17 cellular contexts compared by ENCODE assay signal in the genomic region with DNA sequence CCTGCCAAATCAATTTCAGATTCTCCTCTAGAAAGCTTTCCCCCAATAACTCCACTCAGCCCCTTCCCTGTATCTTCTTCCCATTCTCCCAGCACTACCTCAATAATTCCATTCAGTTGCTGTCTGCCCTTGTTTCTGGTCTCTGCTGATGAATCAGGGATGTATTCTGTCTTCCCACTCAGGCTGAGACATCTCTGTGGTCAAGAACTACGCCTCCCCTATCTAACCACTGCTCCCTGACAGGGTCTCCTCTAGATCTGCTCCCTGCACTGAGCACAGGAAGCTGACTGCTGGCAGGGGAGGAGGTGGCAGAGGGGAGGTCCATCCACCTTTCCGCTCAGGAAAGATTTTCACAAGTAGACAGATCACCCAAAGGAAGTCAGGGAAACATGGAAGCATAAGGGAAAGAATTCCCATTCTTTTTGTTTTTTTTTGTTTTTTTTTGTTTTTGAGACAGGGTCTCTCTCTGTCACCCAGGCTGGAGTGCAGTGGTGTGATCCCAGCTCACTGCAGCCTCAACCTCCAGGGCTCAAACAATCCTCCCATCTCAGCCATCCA. TPM values are rescaled to one million over a fixed set of nuclear protein-coding genes. Genes with fewer than 3 reads are reported as not detected.
DNase-seq lines count a peak whose midpoint lies in the region; ATAC-seq and TF ChIP-seq lines count a peak whose summit lies in the region.
"Had no signal": no experiment of that assay in that cellular context is flagged by ENCODE, and none has a peak within 500 bp of the region (broad histone marks: within the 10 kb centered on the region; RNA-seq: fewer than 3 reads in every experiment).

No MANE protein-coding gene starts in this region.

- no peak for DNase-seq in activated naive CD4-positive, alpha-beta T cell treated with anti-CD3 and anti-CD28 coated beads, Interleukin-2, amount 10 ng/mL, durations not matched to agents 7 days and 5 days
- peak; percentile 25 for DNase-seq in fibroblast of peridontal ligament (ENCODE audit: extremely low read depth)
- peak; percentile 14 for DNase-seq in stimulated activated naive CD8-positive, alpha-beta T cell treated with anti-CD3 and anti-CD28 coated beads, Interleukin-15, Interleukin-2, amounts not matched to agents 100 U/mL and 50 U/mL, for 24 hours
- no peak for DNase-seq in CD8-positive, alpha-beta T cell
- no peak for DNase-seq in central memory CD4-positive, alpha-beta T cell
- no peak for DNase-seq in DMS53 treated with DMSO at 0.1 percent for 48 hours (lab: John Stamatoyannopoulos, UW; ENCODE audit: unreplicated experiment)
- DNase-seq: activated CD4-positive, alpha-beta T cell treated with anti-CD3 and anti-CD28 coated beads, Interleukin-2, amount 10 ng/mL, durations not matched to agents 24 days and 14 days; mucosa of descending colon; NCI-H1436; NCI-H510A; stimulated activated CD4-positive, alpha-beta T cell treated with anti-CD3 and anti-CD28 coated beads, Interleukin-15, amount 100 ng/mL, for 24 hours; T-helper 1 cell had no signal

- intact Hi-C loops in CD8-positive, alpha-beta T cell (cut with DNase I, micrococcal nuclease): no loop called here

- peak; percentile 88 for ATAC-seq in stimulated activated naive CD8-positive, alpha-beta T cell treated with anti-CD3 and anti-CD28 coated beads, Interleukin-15, Interleukin-2, amounts not matched to agents 100 U/mL and 50 U/mL, for 24 hours
- no peak for ATAC-seq in CD8-positive, alpha-beta T cell
- ATAC-seq: mucosa of descending colon, Panc1 had no signal

- CTCF ChIA-PET in activated naive CD4-positive, alpha-beta T cell treated with anti-CD3 and anti-CD28 coated beads, Interleukin-2, amount 10 ng/mL, durations not matched to agents 7 days and 5 days (lab: Charles Lee): interaction anchor here (0.7 to 17.9 kb wide), 3 partner anchors 10 to 32 kb away, joined by 3 to 547 read pairs (median 3); a partner anchor contains a TSS
- CTCF ChIA-PET in CD8-positive, alpha-beta T cell (lab: Charles Lee): interaction anchor here (4.1 to 18.1 kb wide), 2 partner anchors 11 to 35 kb away, joined by 25 to 583 read pairs; a partner anchor contains a TSS

- H3K4me3 Mint-ChIP-seq in activated naive CD4-positive, alpha-beta T cell treated with anti-CD3 and anti-CD28 coated beads, Interleukin-2, amount 50 U/mL, for 24 hours: no peak overlapping the region
- H3K4me3 Mint-ChIP-seq in activated naive CD4-positive, alpha-beta T cell treated with anti-CD3 and anti-CD28 coated beads, Interleukin-2, amount 10 ng/mL, durations not matched to agents 7 days and 5 days: no peak overlapping the region
- H3K4me3 Mint-ChIP-seq in CD8-positive, alpha-beta T cell: no peak overlapping the region
- H3K4me3 Mint-ChIP-seq: activated CD4-positive, alpha-beta T cell treated with anti-CD3 and anti-CD28 coated beads, Interleukin-2, amount 10 ng/mL, durations not matched to agents 24 days and 14 days had no signal

- no peaks in the 10 kb centered on the region for H3K79me2 ChIP-seq in OCI-LY3 (ENCODE audit: low read length)

- peaks cover 83% of the 10 kb centered on the region for H3K4me1 ChIP-seq in OCI-LY3 (ENCODE audit: low read length)
- peaks cover 16% of the 10 kb centered on the region for H3K4me1 ChIP-seq in CD8-positive, alpha-beta T cell (ENCODE audit: insufficient read depth, low read length)

- no peaks in the 10 kb centered on the region for H3K36me3 ChIP-seq in OCI-LY3 (replicated peaks; ENCODE audit: low read depth, low read length)
- H3K36me3 ChIP-seq in CD8-positive, alpha-beta T cell (ENCODE audit: insufficient read depth, low read length): no peaks in the 10 kb centered on the region
- H3K36me3 ChIP-seq: thoracic aorta had no signal

- no peaks in the 10 kb centered on the region for H3K27me3 Mint-ChIP-seq in activated naive CD4-positive, alpha-beta T cell treated with anti-CD3 and anti-CD28 coated beads, Interleukin-2, amount 50 U/mL, for 24 hours
- peaks cover 87% of the 10 kb centered on the region for H3K27me3 Mint-ChIP-seq in activated naive CD4-positive, alpha-beta T cell treated with anti-CD3 and anti-CD28 coated beads, Interleukin-2, amount 10 ng/mL, durations not matched to agents 7 days and 5 days
- peaks cover 29% of the 10 kb centered on the region for H3K27me3 Mint-ChIP-seq in CD8-positive, alpha-beta T cell (ENCODE audit: low read depth)

- H3K4me3 ChIP-seq in OCI-LY3 (ENCODE audit: low read length): no peak overlapping the region
- H3K4me3 ChIP-seq in CD8-positive, alpha-beta T cell (ENCODE audit: low read depth, low read length): no peak overlapping the region
- H3K4me3 ChIP-seq: mucosa of descending colon, thoracic aorta had no signal

- H4K20me1 ChIP-seq in OCI-LY3 (ENCODE audit: insufficient read depth, low read length): no peaks in the 10 kb centered on the region

- peak overlapping the region; percentile 63 for H3K27ac ChIP-seq in OCI-LY3 (ENCODE audit: low read length)
- no peak overlapping the region for H3K27ac ChIP-seq in CD8-positive, alpha-beta T cell (ENCODE audit: low read depth, low read length)
- H3K27ac ChIP-seq: thoracic aorta had no signal

- 0 out of 2 replicates have a peak overlapping the region, but pooled peaks have one; percentile 31 for H2AFZ ChIP-seq in OCI-LY3 (ENCODE audit: low read depth, low read length)

- POLR2A ChIA-PET in CD8-positive, alpha-beta T cell (lab: Charles Lee): no interaction called here

- H3K36me3 Mint-ChIP-seq in activated naive CD4-positive, alpha-beta T cell treated with anti-CD3 and anti-CD28 coated beads, Interleukin-2, amount 50 U/mL, for 24 hours: no peaks in the 10 kb centered on the region
- no peaks in the 10 kb centered on the region for H3K36me3 Mint-ChIP-seq in activated naive CD4-positive, alpha-beta T cell treated with anti-CD3 and anti-CD28 coated beads, Interleukin-2, amount 10 ng/mL, durations not matched to agents 7 days and 5 days
- H3K36me3 Mint-ChIP-seq in CD8-positive, alpha-beta T cell: no peaks in the 10 kb centered on the region

- TF ChIP-seq CTCF in OCI-LY3 (IDR thresholded peaks at IDR 0.05; ENCODE audit: low read depth, low read length): no peak
- TF ChIP-seq CTCF in CD8-positive, alpha-beta T cell (IDR thresholded peaks at IDR 0.05): no peak

- H3K4me1 Mint-ChIP-seq in activated naive CD4-positive, alpha-beta T cell treated with anti-CD3 and anti-CD28 coated beads, Interleukin-2, amount 50 U/mL, for 24 hours: peaks cover 21% of the 10 kb centered on the region
- peaks cover 29% of the 10 kb centered on the region for H3K4me1 Mint-ChIP-seq in activated naive CD4-positive, alpha-beta T cell treated with anti-CD3 and anti-CD28 coated beads, Interleukin-2, amount 10 ng/mL, durations not matched to agents 7 days and 5 days
- peaks cover 18% of the 10 kb centered on the region for H3K4me1 Mint-ChIP-seq in CD8-positive, alpha-beta T cell (ENCODE audit: low read depth)

- no peak overlapping the region for H3K4me2 ChIP-seq in OCI-LY3 (ENCODE audit: low read length)

- no peaks in the 10 kb centered on the region for H3K27me3 ChIP-seq in OCI-LY3 (ENCODE audit: low read depth, low read length)
- no peaks in the 10 kb centered on the region for H3K27me3 ChIP-seq in CD8-positive, alpha-beta T cell (ENCODE audit: insufficient read depth, low read length)

- no peak overlapping the region; the same call in 1 of the 2 replicates for H3K9ac ChIP-seq in OCI-LY3 (ENCODE audit: low read length)

- no peaks in the 10 kb centered on the region for H3K9me3 Mint-ChIP-seq in activated naive CD4-positive, alpha-beta T cell treated with anti-CD3 and anti-CD28 coated beads, Interleukin-2, amount 50 U/mL, for 24 hours
- no peaks in the 10 kb centered on the region for H3K9me3 Mint-ChIP-seq in activated naive CD4-positive, alpha-beta T cell treated with anti-CD3 and anti-CD28 coated beads, Interleukin-2, amount 10 ng/mL, durations not matched to agents 7 days and 5 days
- no peaks in the 10 kb centered on the region for H3K9me3 Mint-ChIP-seq in CD8-positive, alpha-beta T cell
- H3K9me3 Mint-ChIP-seq: activated CD4-positive, alpha-beta T cell treated with anti-CD3 and anti-CD28 coated beads, Interleukin-2, amount 10 ng/mL, durations not matched to agents 24 days and 14 days; activated T-helper 2 cell treated with anti-CD3 and anti-CD28 coated beads, Interferon-gamma antibody, Interleukin-2, Interleukin-4, amounts not matched to agents 10 μg/mL and 5 μg/mL and 100 μg/mL, durations not matched to agents 14 hours and 24 hours and 36 hours had no signal

- H3K27ac Mint-ChIP-seq in activated naive CD4-positive, alpha-beta T cell treated with anti-CD3 and anti-CD28 coated beads, Interleukin-2, amount 50 U/mL, for 24 hours: peak overlapping the region; percentile 13
- no peak overlapping the region for H3K27ac Mint-ChIP-seq in activated naive CD4-positive, alpha-beta T cell treated with anti-CD3 and anti-CD28 coated beads, Interleukin-2, amount 10 ng/mL, durations not matched to agents 7 days and 5 days
- no peak overlapping the region for H3K27ac Mint-ChIP-seq in CD8-positive, alpha-beta T cell
- H3K27ac Mint-ChIP-seq: activated CD4-positive, alpha-beta T cell treated with anti-CD3 and anti-CD28 coated beads, Interleukin-2, amount 10 ng/mL, durations not matched to agents 24 days and 14 days; activated T-helper 2 cell treated with anti-CD3 and anti-CD28 coated beads, Interferon-gamma antibody, Interleukin-2, Interleukin-4, amounts not matched to agents 10 μg/mL and 5 μg/mL and 100 μg/mL, durations not matched to agents 14 hours and 24 hours and 36 hours had no signal

- H3K9me3 ChIP-seq in OCI-LY3 (ENCODE audit: insufficient read depth, low read length): no peaks in the 10 kb centered on the region
- H3K9me3 ChIP-seq in CD8-positive, alpha-beta T cell (ENCODE audit: low read length): no peaks in the 10 kb centered on the region
- H3K9me3 ChIP-seq: mucosa of descending colon, thoracic aorta had no signal

RNA-seq across cellular contexts. Expression of a gene that starts 16.9 kb away (rescaled TPM):
- 10 to 100 TPM; 24.5 to 26.0 TPM for total RNA-seq in CD8-positive, alpha-beta T cell

RNA-seq across cellular contexts. Expression of a gene that starts 28.1 kb away (rescaled TPM):
- total RNA-seq in CD8-positive, alpha-beta T cell: under 1 TPM; 0.22 to 0.38 TPM
- total RNA-seq: thoracic aorta had no signal

RNA-seq across cellular contexts. Expression of a gene that starts 38.0 kb away (rescaled TPM):
- total RNA-seq in CD8-positive, alpha-beta T cell: 10 to 100 TPM; 17.6 to 19.8 TPM

RNA-seq across cellular contexts. Expression of a gene that starts 47.6 kb away (rescaled TPM):
- 1 to 10 TPM in 1 of 2 experiments, under 1 TPM in 1; 0.43 to 1.5 TPM for total RNA-seq in CD8-positive, alpha-beta T cell

RNA-seq across cellular contexts. Expression of a gene that starts 47.8 kb away (rescaled TPM):
- 10 to 100 TPM; 67.5 to 69.7 TPM for total RNA-seq in CD8-positive, alpha-beta T cell

Comparison
In these comparisons a context has a peak if more than half of its experiments do, and no peak if none do; other contexts are left out.
1. DNase-seq: peak in fibroblast of peridontal ligament (single experiment) and stimulated activated naive CD8-positive, alpha-beta T cell treated with anti-CD3 and anti-CD28 coated beads, Interleukin-15, Interleukin-2, amounts not matched to agents 100 U/mL and 50 U/mL, for 24 hours (single experiment); none in activated naive CD4-positive, alpha-beta T cell treated with anti-CD3 and anti-CD28 coated beads, Interleukin-2, amount 10 ng/mL, durations not matched to agents 7 days and 5 days (single experiment), CD8-positive, alpha-beta T cell (0 of 7), central memory CD4-positive, alpha-beta T cell (single experiment) and DMS53 treated with DMSO at 0.1 percent for 48 hours (single experiment).